ENCODE assay signal across 17 cellular contexts in genomic region chr11:15177491-15177890, GRCh38.
A peak's percentile ranks its signal among the peaks of the same experiment; 100 is the strongest.
DNase-seq lines count a peak whose midpoint lies in the region; FAIRE-seq and TF ChIP-seq lines count a peak whose summit lies in the region.
"Had no signal": no experiment of that assay in that cellular context is flagged by ENCODE, and none has a peak within 500 bp of the region (broad histone marks: within the 10 kb centered on the region; RNA-seq: fewer than 3 reads in every experiment).

No MANE protein-coding gene starts in this region.

- no peak overlapping the region for H3K27ac Mint-ChIP-seq in endodermal cell
- H3K27ac Mint-ChIP-seq in nephron progenitor cell: peak overlapping the region; percentile 97
- no peak overlapping the region for H3K27ac Mint-ChIP-seq in T-helper 2 cell treated with Interferon-gamma antibody and Interleukin-4, amounts not matched to agents 5 μg/mL and 100 μg/mL, for 36 hours
- H3K27ac Mint-ChIP-seq: CD14-positive monocyte; CD8-positive, alpha-beta T cell had no signal

- no peak overlapping the region for H2BK5ac ChIP-seq in mesenchymal stem cell (ENCODE audit: low read depth, low read length, poor library complexity, severe bottlenecking)

- no peak overlapping the region for H4K91ac ChIP-seq in mesenchymal stem cell (ENCODE audit: low read length)

- H3K4me3 Mint-ChIP-seq in endodermal cell (no peak overlapping the region), nephron progenitor cell (peak overlapping the region; percentile 7)
- H3K4me3 Mint-ChIP-seq in T-helper 2 cell treated with Interferon-gamma antibody and Interleukin-4, amounts not matched to agents 5 μg/mL and 100 μg/mL, for 36 hours: no peak overlapping the region
- H3K4me3 Mint-ChIP-seq: CD14-positive monocyte; CD8-positive, alpha-beta T cell had no signal

- H3K9me3 Mint-ChIP-seq in endodermal cell (no peaks in the 10 kb centered on the region), nephron progenitor cell (no peaks in the 10 kb centered on the region)
- H3K9me3 Mint-ChIP-seq in T-helper 2 cell treated with Interferon-gamma antibody and Interleukin-4, amounts not matched to agents 5 μg/mL and 100 μg/mL, for 36 hours: no peaks in the 10 kb centered on the region
- H3K9me3 Mint-ChIP-seq: CD14-positive monocyte; CD8-positive, alpha-beta T cell had no signal

- peaks cover 10% of the 10 kb centered on the region for H3K27me3 ChIP-seq in endodermal cell (ENCODE audit: control insufficient read depth, insufficient read depth, low read length, poor library complexity, severe bottlenecking)
- H3K27me3 ChIP-seq in mesenchymal stem cell (ENCODE audit: control insufficient read depth in 1 of 2, insufficient read depth in 1 of 2, low read length in 2 of 2): no peaks in the 10 kb centered on the region
- H3K27me3 ChIP-seq: BLaER1 had no signal

- H3K4me3 ChIP-seq in endodermal cell (ENCODE audit: low read length): no peak overlapping the region
- no peak overlapping the region for H3K4me3 ChIP-seq in mesenchymal stem cell (ENCODE audit: insufficient read depth in 1 of 2, low read depth in 1 of 2, low read length in 2 of 2)
- H3K4me3 ChIP-seq: BLaER1 had no signal

- no peak for DNase-seq in HEK293T (ENCODE audit: extremely low spot score)
- peak; percentile 2 for DNase-seq in endodermal cell
- no peak for DNase-seq in mesenchymal stem cell
- no peak for DNase-seq in nephron progenitor cell
- DNase-seq in HTR-8/SVneo (ENCODE audit: insufficient read length, low spot score): no peak
- no peak for DNase-seq in T-helper 2 cell treated with Interferon-gamma antibody and Interleukin-4, amounts not matched to agents 5 μg/mL and 100 μg/mL, for 36 hours (ENCODE audit: low spot score)
- no peak for DNase-seq in NCI-H187 treated with DMSO at 0.1 percent for 48 hours (lab: John Stamatoyannopoulos, UW)
- DNase-seq in CD1c-positive myeloid dendritic cell (ENCODE audit: extremely low spot score): no peak
- DNase-seq: 8988T; Calu3; CD8-positive, alpha-beta T cell; DMS79 treated with DMSO at 0.1 percent for 48 hours; GF-D8; GOT3; H7 had no signal

- H2AFZ ChIP-seq in mesenchymal stem cell (ENCODE audit: low read depth, low read length): no peak overlapping the region

- FAIRE-seq in HTR-8/SVneo (lab: Jason Lieb, UNC): no peak

- no peak overlapping the region for H3K23ac ChIP-seq in mesenchymal stem cell (ENCODE audit: low read length in 2 of 2)

- no peak overlapping the region for H3K4ac ChIP-seq in mesenchymal stem cell (ENCODE audit: low read depth in 1 of 2, low read length in 2 of 2)

- no peaks in the 10 kb centered on the region for H3K36me3 ChIP-seq in endodermal cell (ENCODE audit: control insufficient read depth, insufficient read depth, low read length)
- no peaks in the 10 kb centered on the region for H3K36me3 ChIP-seq in mesenchymal stem cell (ENCODE audit: control insufficient read depth in 1 of 2, insufficient read depth in 2 of 2, low read depth in 1 of 2, low read length in 2 of 2)
- H3K36me3 ChIP-seq: BLaER1 had no signal

- CTCF ChIA-PET in HEK293T (lab: Yijun Ruan, JAX): no interaction called here

- H2BK12ac ChIP-seq in mesenchymal stem cell (ENCODE audit: low read length in 2 of 2): no peak overlapping the region

- no peak overlapping the region for H4K8ac ChIP-seq in mesenchymal stem cell (ENCODE audit: low read length)

- H2BK15ac ChIP-seq in mesenchymal stem cell (ENCODE audit: low read depth, poor library complexity, severe bottlenecking): no peak overlapping the region

- no peak overlapping the region for H3K14ac ChIP-seq in mesenchymal stem cell (ENCODE audit: low read length in 2 of 2)

- H3K36me3 Mint-ChIP-seq in endodermal cell (ENCODE audit: low read depth) (no peaks in the 10 kb centered on the region), nephron progenitor cell (ENCODE audit: low read depth) (no peaks in the 10 kb centered on the region)
- H3K36me3 Mint-ChIP-seq in T-helper 2 cell treated with Interferon-gamma antibody and Interleukin-4, amounts not matched to agents 5 μg/mL and 100 μg/mL, for 36 hours (ENCODE audit: low read depth): no peaks in the 10 kb centered on the region
- H3K36me3 Mint-ChIP-seq: CD14-positive monocyte; CD8-positive, alpha-beta T cell had no signal

- no peak for TF ChIP-seq CTCF in endodermal cell (conservative IDR thresholded peaks at IDR 0.05)
- TF ChIP-seq CTCF in nephron progenitor cell (IDR thresholded peaks at IDR 0.05): no peak

- H3K4me1 Mint-ChIP-seq in endodermal cell (peaks cover 6% of the 10 kb centered on the region), nephron progenitor cell (peaks cover 26% of the 10 kb centered on the region)
- no peaks in the 10 kb centered on the region for H3K4me1 Mint-ChIP-seq in T-helper 2 cell treated with Interferon-gamma antibody and Interleukin-4, amounts not matched to agents 5 μg/mL and 100 μg/mL, for 36 hours (ENCODE audit: low read depth)

- 81% methylated on average over 2 of the region's 2 CpGs; no CpG with 5 or more reads in 1 of the 2 experiments for WGBS in endodermal cell (ENCODE audit: insufficient coverage in 1 of 2, insufficient read length in 1 of 2), 2 experiments
- 92% methylated on average over 2 of the region's 2 CpGs for WGBS in mesenchymal stem cell

- H2AK5ac ChIP-seq in mesenchymal stem cell (ENCODE audit: low read length, severe bottlenecking): peak overlapping the region; percentile 67

- no peak overlapping the region for H3K4me2 ChIP-seq in mesenchymal stem cell (ENCODE audit: low read length, poor library complexity, severe bottlenecking)
- H3K4me2 ChIP-seq: BLaER1 had no signal

- no peak overlapping the region for H3K27ac ChIP-seq in endodermal cell (ENCODE audit: low read depth, low read length)
- no peak overlapping the region for H3K27ac ChIP-seq in mesenchymal stem cell (ENCODE audit: low read length, poor library complexity, severe bottlenecking)
- H3K27ac ChIP-seq: BLaER1 had no signal

- no peaks in the 10 kb centered on the region for H3K79me1 ChIP-seq in mesenchymal stem cell (replicated peaks; ENCODE audit: low read length, poor library complexity, severe bottlenecking)

- H3K9me3 ChIP-seq in endodermal cell (ENCODE audit: control insufficient read depth, low read length): no peaks in the 10 kb centered on the region
- H3K9me3 ChIP-seq in mesenchymal stem cell (ENCODE audit: control insufficient read depth, low read length): no peaks in the 10 kb centered on the region
- H3K9me3 ChIP-seq: BLaER1 had no signal

- H2BK120ac ChIP-seq in mesenchymal stem cell (ENCODE audit: low read depth, low read length): no peak overlapping the region

- H3K27me3 Mint-ChIP-seq in endodermal cell (ENCODE audit: insufficient read depth): peaks cover 35% of the 10 kb centered on the region
- H3K27me3 Mint-ChIP-seq in nephron progenitor cell (ENCODE audit: low read depth, poor library complexity): peaks cover 14% of the 10 kb centered on the region
- peaks cover 15% of the 10 kb centered on the region for H3K27me3 Mint-ChIP-seq in T-helper 2 cell treated with Interferon-gamma antibody and Interleukin-4, amounts not matched to agents 5 μg/mL and 100 μg/mL, for 36 hours (ENCODE audit: low read depth)

- H3K4me1 ChIP-seq in endodermal cell (ENCODE audit: control insufficient read depth, insufficient read depth, low read length): peaks cover 3% of the 10 kb centered on the region
- H3K4me1 ChIP-seq in mesenchymal stem cell (ENCODE audit: control insufficient read depth, insufficient read depth, low read depth, low read length): peaks cover 15% of the 10 kb centered on the region
- H3K4me1 ChIP-seq: BLaER1 had no signal

- POLR2A ChIA-PET in HEK293T (lab: Yijun Ruan, JAX): no interaction called here

- H3K18ac ChIP-seq in mesenchymal stem cell (ENCODE audit: low read depth in 1 of 2, low read length in 2 of 2): no peak overlapping the region

- H3K9ac ChIP-seq in endodermal cell (ENCODE audit: extremely low read depth, low read length, poor library complexity, severe bottlenecking) (no peak overlapping the region), mesenchymal stem cell (ENCODE audit: low read length) (no peak overlapping the region)
- H3K9ac ChIP-seq: BLaER1 had no signal

TF ChIP-seq in HEK293T, 16 proteins besides CTCF, POLR2A, EP300 and RAD21:
- no peak for TF ChIP-seq PKNOX1 (IDR thresholded peaks at IDR 0.05)
- TF ChIP-seq L3MBTL2 (conservative IDR thresholded peaks at IDR 0.05): 0 out of 2 replicates have a peak, but pooled peaks have one; percentile 19
